8 cellular contexts compared by ENCODE assay signal in the genomic region with DNA sequence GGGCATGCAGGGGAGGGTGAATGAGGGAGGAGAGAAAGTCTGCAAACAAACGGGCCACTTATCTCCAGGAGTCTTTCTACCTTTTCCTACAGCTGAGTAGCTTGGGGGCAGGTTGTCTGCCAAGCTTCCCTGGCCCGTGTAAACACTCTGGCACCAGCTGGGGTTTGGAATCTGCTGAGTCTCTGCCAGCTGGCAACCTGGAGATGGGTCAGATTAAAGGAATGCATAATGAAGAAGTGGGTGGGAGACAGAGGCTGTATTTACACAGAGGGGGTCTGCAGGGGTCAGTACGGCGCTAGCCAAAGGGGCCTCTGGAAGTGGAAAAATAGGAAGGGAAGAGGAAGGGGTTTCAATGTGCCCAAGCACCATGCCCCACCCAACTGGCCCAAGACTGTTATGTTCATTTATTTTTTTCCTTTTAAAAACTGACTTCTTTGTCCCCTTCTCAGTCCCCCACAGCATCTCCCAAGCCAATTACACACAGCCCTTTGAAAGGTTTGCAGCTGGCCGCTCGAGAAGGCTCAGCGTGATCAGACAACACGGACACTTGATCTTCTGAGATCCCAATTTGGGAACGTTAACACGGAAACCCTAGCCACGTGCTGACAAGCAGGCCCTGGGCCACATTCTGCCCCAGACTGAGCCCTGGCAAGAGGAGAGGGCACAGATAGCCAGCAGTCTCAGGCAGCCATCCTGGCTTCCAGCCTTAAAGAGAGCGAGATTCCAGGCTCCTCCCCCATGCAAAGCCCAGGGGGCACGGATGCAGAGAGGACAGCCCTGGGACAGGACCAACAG. TPM values are rescaled to one million over a fixed set of nuclear protein-coding genes. Genes with fewer than 3 reads are reported as not detected.
A peak's percentile ranks its signal among the peaks of the same experiment; 100 is the strongest.
DNase-seq lines count a peak whose midpoint lies in the region; ATAC-seq, FAIRE-seq and TF ChIP-seq lines count a peak whose summit lies in the region.

No MANE protein-coding gene starts in this region.

- H3K4me3 ChIP-seq in choroid plexus epithelial cell (ENCODE audit: low read depth, low read length) (no peak overlapping the region), liver (ENCODE audit: low read depth in 1 of 3, low read length in 3 of 3) (no peak overlapping the region)

- H3K4me1 ChIP-seq in liver (ENCODE audit: control insufficient read depth in 4 of 4, insufficient read depth in 4 of 4, low read length in 3 of 4): peaks cover 21 to 53% (median 41%) of the 10 kb centered on the region in 4 donors

- peak; percentile 99 for DNase-seq in DMS79 treated with DMSO at 0.1 percent for 48 hours (lab: John Stamatoyannopoulos, UW)
- peak; percentile 94 for DNase-seq in NCI-H345 (lab: John Stamatoyannopoulos, UW)
- peak; percentile 78 for DNase-seq in choroid plexus epithelial cell (ENCODE audit: low read depth)
- peak; percentile 92 for DNase-seq in urothelium cell line (ENCODE audit: low spot score)
- no peak for DNase-seq in effector CD4-positive, alpha-beta T cell
- DNase-seq in GM12892 (ENCODE audit: insufficient read length): no peak

- WGBS in liver: 25% methylated on average over 13 of the region's 13 CpGs

- H3K9ac ChIP-seq in liver (ENCODE audit: low read depth in 1 of 2, low read length in 2 of 2): no peak overlapping the region

- no peak for TF ChIP-seq CTCF in choroid plexus epithelial cell (conservative IDR thresholded peaks at IDR 0.05; ENCODE audit: low read depth, low read length)
- TF ChIP-seq CTCF in liver (IDR thresholded peaks at IDR 0.05; ENCODE audit: low read depth, low read length, missing input control): no peak

- no peak for FAIRE-seq in urothelium cell line (lab: Jason Lieb, UNC)
- no peak for FAIRE-seq in GM12892 (lab: Jason Lieb, UNC)

- H3K9me3 ChIP-seq in liver (ENCODE audit: control insufficient read depth in 4 of 4, low read length in 3 of 4): no peaks in the 10 kb centered on the region

- no peak for TF ChIP-seq POLR2A in GM12892 (IDR thresholded peaks at IDR 0.05; ENCODE audit: low read depth, low read length)

- H3K27me3 ChIP-seq in liver (ENCODE audit: control insufficient read depth in 4 of 4, insufficient read depth in 4 of 4, low read length in 3 of 4): no peaks in the 10 kb centered on the region

- peak in 1 of 2 donors; percentile 35 for TF ChIP-seq RAD21 in liver (IDR thresholded peaks at IDR 0.05)

- no peaks in the 10 kb centered on the region for H3K36me3 ChIP-seq in liver (ENCODE audit: control insufficient read depth in 4 of 4, insufficient read depth in 3 of 4, low read depth in 1 of 4, low read length in 3 of 4)

- H3K27ac ChIP-seq in liver (ENCODE audit: low read depth in 1 of 2, low read length in 2 of 2): peak overlapping the region; percentile 71 to 73

- ATAC-seq in HG02938 (IDR thresholded peaks at IDR 0.05; ENCODE audit: unreplicated experiment): no peak

TF ChIP-seq in liver, 16 proteins besides CTCF, POLR2A, EP300 and RAD21:
- no peak for TF ChIP-seq REST (IDR thresholded peaks at IDR 0.05)
- TF ChIP-seq HNF4A (conservative IDR thresholded peaks at IDR 0.05): peak; percentile 41 to 53
- TF ChIP-seq, protein P1, sequence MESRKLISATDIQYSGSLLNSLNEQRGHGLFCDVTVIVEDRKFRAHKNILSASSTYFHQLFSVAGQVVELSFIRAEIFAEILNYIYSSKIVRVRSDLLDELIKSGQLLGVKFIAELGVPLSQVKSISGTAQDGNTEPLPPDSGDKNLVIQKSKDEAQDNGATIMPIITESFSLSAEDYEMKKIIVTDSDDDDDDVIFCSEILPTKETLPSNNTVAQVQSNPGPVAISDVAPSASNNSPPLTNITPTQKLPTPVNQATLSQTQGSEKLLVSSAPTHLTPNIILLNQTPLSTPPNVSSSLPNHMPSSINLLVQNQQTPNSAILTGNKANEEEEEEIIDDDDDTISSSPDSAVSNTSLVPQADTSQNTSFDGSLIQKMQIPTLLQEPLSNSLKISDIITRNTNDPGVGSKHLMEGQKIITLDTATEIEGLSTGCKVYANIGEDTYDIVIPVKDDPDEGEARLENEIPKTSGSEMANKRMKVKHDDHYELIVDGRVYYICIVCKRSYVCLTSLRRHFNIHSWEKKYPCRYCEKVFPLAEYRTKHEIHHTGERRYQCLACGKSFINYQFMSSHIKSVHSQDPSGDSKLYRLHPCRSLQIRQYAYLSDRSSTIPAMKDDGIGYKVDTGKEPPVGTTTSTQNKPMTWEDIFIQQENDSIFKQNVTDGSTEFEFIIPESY (IDR thresholded peaks at IDR 0.05): peak; percentile 27
- TF ChIP-seq NR2F2 (IDR thresholded peaks at IDR 0.05): peak; percentile 11
- peak; percentile 36 for TF ChIP-seq YY1 (IDR thresholded peaks at IDR 0.05)
- TF ChIP-seq, protein P2, sequence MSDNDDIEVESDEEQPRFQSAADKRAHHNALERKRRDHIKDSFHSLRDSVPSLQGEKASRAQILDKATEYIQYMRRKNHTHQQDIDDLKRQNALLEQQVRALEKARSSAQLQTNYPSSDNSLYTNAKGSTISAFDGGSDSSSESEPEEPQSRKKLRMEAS (IDR thresholded peaks at IDR 0.05): peak; percentile 50
- TF ChIP-seq FOXA1 (IDR thresholded peaks at IDR 0.05): peak; percentile 21
- peak; percentile 25 for TF ChIP-seq FOXA2 (IDR thresholded peaks at IDR 0.05)
- TF ChIP-seq TAF1 (conservative IDR thresholded peaks at IDR 0.05): no peak
- TF ChIP-seq RXRA (IDR thresholded peaks at IDR 0.05): peak in 1 of 2 donors; percentile 23
- no peak for TF ChIP-seq GABPA (IDR thresholded peaks at IDR 0.05 in 1 of 2, conservative IDR thresholded peaks at IDR 0.05 in 1 of 2)
- TF ChIP-seq HNF4G (IDR thresholded peaks at IDR 0.05): no peak
- peak; percentile 27 for TF ChIP-seq SP1 (IDR thresholded peaks at IDR 0.05)
- TF ChIP-seq EGR1 (IDR thresholded peaks at IDR 0.05; ENCODE audit: low read depth in 2 of 2): no peak
- TF ChIP-seq, protein P3, sequence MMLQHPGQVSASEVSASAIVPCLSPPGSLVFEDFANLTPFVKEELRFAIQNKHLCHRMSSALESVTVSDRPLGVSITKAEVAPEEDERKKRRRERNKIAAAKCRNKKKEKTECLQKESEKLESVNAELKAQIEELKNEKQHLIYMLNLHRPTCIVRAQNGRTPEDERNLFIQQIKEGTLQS (IDR thresholded peaks at IDR 0.05): no peak

RNA-seq across cellular contexts. Expression of gene TRAM2, which starts 25.2 kb away (rescaled TPM):
- total RNA-seq in liver: 10 to 100 TPM in 1 of 2 donors, 1 to 10 TPM in 1; 8.5 to 17.5 TPM
- 10 to 100 TPM in 1 of 2 donors, 1 to 10 TPM in 1; 7.3 to 20.3 TPM for polyA plus RNA-seq in liver
- polyA plus RNA-seq in GM12892 (2012; ENCODE audit: missing spikeins): 5.6 TPM

Comparison
In these comparisons a context has a peak if more than half of its experiments do, and no peak if none do; other contexts are left out.
1. DNase-seq: peak in DMS79 treated with DMSO at 0.1 percent for 48 hours (single experiment), NCI-H345 (single experiment), choroid plexus epithelial cell (single experiment) and urothelium cell line (single experiment); none in effector CD4-positive, alpha-beta T cell (single experiment) and GM12892 (single experiment).